Comparison of ENCODE assay signal across 8 cellular contexts in the genomic region with DNA sequence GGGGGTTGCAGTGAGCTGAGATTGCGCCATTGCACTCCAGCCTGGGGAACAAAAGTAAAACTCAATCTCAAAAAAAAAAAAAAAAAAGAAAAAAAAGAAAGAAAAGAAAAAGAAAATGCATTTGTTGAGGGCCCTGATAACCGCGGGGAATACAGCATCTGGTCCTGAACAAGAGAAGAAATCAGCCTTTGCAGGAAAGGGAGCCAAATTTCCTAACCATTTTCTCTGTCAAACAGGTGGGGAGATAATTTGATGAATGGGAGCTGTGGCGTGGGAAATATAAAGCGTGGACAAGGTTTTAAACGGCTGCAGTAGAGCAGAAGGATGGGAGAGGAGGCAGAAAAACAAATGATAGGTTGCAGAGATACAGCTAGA. TPM values are rescaled to one million over a fixed set of nuclear protein-coding genes. Genes with fewer than 3 reads are reported as not detected.
DNase-seq lines count a peak whose midpoint lies in the region; ATAC-seq and TF ChIP-seq lines count a peak whose summit lies in the region.

No MANE protein-coding gene starts in this region.

- no peaks in the 10 kb centered on the region for H3K9me3 Mint-ChIP-seq in activated CD8-positive, alpha-beta memory T cell treated with anti-CD3 and anti-CD28 coated beads, Interleukin-2, amount 10 ng/mL, durations not matched to agents 7 days and 5 days (ENCODE audit: low read depth)

- ATAC-seq in activated CD8-positive, alpha-beta memory T cell treated with anti-CD3 and anti-CD28 coated beads, Interleukin-2, amount 10 ng/mL, durations not matched to agents 7 days and 5 days: no peak
- no peak for ATAC-seq in right lobe of liver
- no peak for ATAC-seq in HG03175 (IDR thresholded peaks at IDR 0.05; ENCODE audit: unreplicated experiment)

- peaks cover 27% of the 10 kb centered on the region for H3K4me1 Mint-ChIP-seq in activated CD8-positive, alpha-beta memory T cell treated with anti-CD3 and anti-CD28 coated beads, Interleukin-2, amount 10 ng/mL, durations not matched to agents 7 days and 5 days

- no peaks in the 10 kb centered on the region for H3K9me3 ChIP-seq in ascending aorta
- H3K9me3 ChIP-seq in right lobe of liver: no peaks in the 10 kb centered on the region
- no peaks in the 10 kb centered on the region for H3K9me3 ChIP-seq in thymus (ENCODE audit: control insufficient read depth)

- peak overlapping the region; percentile 93 for H3K4me3 Mint-ChIP-seq in activated CD8-positive, alpha-beta memory T cell treated with anti-CD3 and anti-CD28 coated beads, Interleukin-2, amount 10 ng/mL, durations not matched to agents 7 days and 5 days

- 40% methylated on average over 6 of the region's 6 CpGs for WGBS in right lobe of liver (ENCODE audit: insufficient coverage, low coverage, low lambda C conversion rate, missing lambda C conversion rate)
- WGBS in thymus: 70% methylated on average over 6 of the region's 6 CpGs

- H3K4me1 ChIP-seq in ascending aorta: peaks cover 3 to 20% of the 10 kb centered on the region in 2 donors
- H3K4me1 ChIP-seq in right lobe of liver: peaks cover 0 to 27% (median 10%) of the 10 kb centered on the region in 4 donors
- peaks cover 6% of the 10 kb centered on the region for H3K4me1 ChIP-seq in thymus (ENCODE audit: control insufficient read depth, insufficient read depth, low read length)

- CTCF ChIA-PET in activated CD8-positive, alpha-beta memory T cell treated with anti-CD3 and anti-CD28 coated beads, Interleukin-2, amount 10 ng/mL, durations not matched to agents 7 days and 5 days (lab: Charles Lee): interaction anchor here (1.0 to 6.2 kb wide), 5 partner anchors 13 to 341 kb away, joined by 3 to 33 read pairs (median 13); a partner anchor contains a TSS

- H3K27ac ChIP-seq in ascending aorta (peak overlapping the region; percentile 84 to 93), right lobe of liver (peak overlapping the region; percentile 78 to 85 (median 80)), thymus (ENCODE audit: low read depth) (no peak overlapping the region)

- peak overlapping the region; percentile 82 for H3K27ac Mint-ChIP-seq in activated CD8-positive, alpha-beta memory T cell treated with anti-CD3 and anti-CD28 coated beads, Interleukin-2, amount 10 ng/mL, durations not matched to agents 7 days and 5 days

- DNase-seq in activated CD8-positive, alpha-beta memory T cell treated with anti-CD3 and anti-CD28 coated beads, Interleukin-2, amount 10 ng/mL, durations not matched to agents 7 days and 5 days: no peak
- DNase-seq in activated CD8-positive, alpha-beta memory T cell treated with anti-CD3 and anti-CD28 coated beads, Interleukin-2, amount 50 U/mL, for 48 hours: no peak
- DNase-seq in ascending aorta (ENCODE audit: low spot score in 2 of 2): no peak
- DNase-seq in right lobe of liver: no peak
- DNase-seq in SIG-M5 (lab: John Stamatoyannopoulos, UW): no peak
- no peak for DNase-seq in NCI-H748 treated with DMSO at 0.1 percent for 48 hours (lab: John Stamatoyannopoulos, UW)

- intact Hi-C loops in ascending aorta (cut with DNase I): loop anchor here (5.0 kb wide), 2 partner anchors 222 to 333 kb away; a partner anchor contains a TSS
- intact Hi-C loops in right lobe of liver (cut with DNase I): no loop called here

- H3K36me3 Mint-ChIP-seq in activated CD8-positive, alpha-beta memory T cell treated with anti-CD3 and anti-CD28 coated beads, Interleukin-2, amount 10 ng/mL, durations not matched to agents 7 days and 5 days: peaks cover 12% of the 10 kb centered on the region

- no peaks in the 10 kb centered on the region for H3K27me3 ChIP-seq in ascending aorta
- no peaks in the 10 kb centered on the region for H3K27me3 ChIP-seq in right lobe of liver
- no peaks in the 10 kb centered on the region for H3K27me3 ChIP-seq in thymus (ENCODE audit: control insufficient read depth, insufficient read depth)

- TF ChIP-seq POLR2A in right lobe of liver (IDR thresholded peaks at IDR 0.05): no peak

- no peaks in the 10 kb centered on the region for H3K27me3 Mint-ChIP-seq in activated CD8-positive, alpha-beta memory T cell treated with anti-CD3 and anti-CD28 coated beads, Interleukin-2, amount 10 ng/mL, durations not matched to agents 7 days and 5 days

- no peak for TF ChIP-seq CTCF in ascending aorta (IDR thresholded peaks at IDR 0.05)
- no peak for TF ChIP-seq CTCF in right lobe of liver (IDR thresholded peaks at IDR 0.05)

- no peaks in the 10 kb centered on the region for H3K36me3 ChIP-seq in ascending aorta
- peaks cover 0 to 2% (median 0%) of the 10 kb centered on the region in 4 donors for H3K36me3 ChIP-seq in right lobe of liver
- H3K36me3 ChIP-seq in thymus (ENCODE audit: control insufficient read depth, insufficient read depth): no peaks in the 10 kb centered on the region

- peak overlapping the region; percentile 72 to 86 for H3K4me3 ChIP-seq in ascending aorta
- H3K4me3 ChIP-seq in right lobe of liver: peak overlapping the region; percentile 64 to 87 (median 77)
- peak overlapping the region; percentile 91 for H3K4me3 ChIP-seq in thymus (ENCODE audit: low read length)

RNA-seq across cellular contexts. Expression of gene E2F6, which starts 0.9 kb away (rescaled TPM):
- total RNA-seq in activated CD8-positive, alpha-beta memory T cell treated with anti-CD3 and anti-CD28 coated beads, Interleukin-2, amount 10 ng/mL, durations not matched to agents 7 days and 5 days: 10 to 100 TPM in 1 of 2 experiments, 1 to 10 TPM in 1; 7.5 to 11.8 TPM
- 1.9 TPM for total RNA-seq in ascending aorta
- total RNA-seq in right lobe of liver: 1 to 10 TPM; 4.4 to 9.9 (median 5.8) TPM
- polyA plus RNA-seq in thymus: 11.0 TPM
